Comparison of ENCODE assay signal across 8 cellular contexts in genomic region chr2:106582431-106583143, GRCh38.
A peak's percentile ranks its signal among the peaks of the same experiment; 100 is the strongest.
DNase-seq lines count a peak whose midpoint lies in the region; ATAC-seq lines count a peak whose summit lies in the region.

No MANE protein-coding gene starts in this region.

- H3K9ac ChIP-seq in BLaER1: no peak overlapping the region
- H3K9ac ChIP-seq in mesendoderm (ENCODE audit: low read length): peak overlapping the region; percentile 26

- H3K4me1 ChIP-seq in BLaER1 (peaks cover 30% of the 10 kb centered on the region), mesendoderm (ENCODE audit: control insufficient read depth, low read depth, low read length) (no peaks in the 10 kb centered on the region)

- H3K18ac ChIP-seq in mesendoderm (ENCODE audit: low read length): no peak overlapping the region

- no peak overlapping the region for H2BK120ac ChIP-seq in mesendoderm (ENCODE audit: low read depth, low read length)

- H4K20me1 ChIP-seq in BLaER1: no peaks in the 10 kb centered on the region

- H3K9me3 ChIP-seq in BLaER1: peaks cover 17% of the 10 kb centered on the region

- H4K8ac ChIP-seq in mesendoderm (ENCODE audit: low read depth, low read length): no peak overlapping the region

- no peaks in the 10 kb centered on the region for H3K9me3 Mint-ChIP-seq in activated CD4-positive, alpha-beta memory T cell treated with anti-CD3 and anti-CD28 coated beads for 36 hours
- no peaks in the 10 kb centered on the region for H3K9me3 Mint-ChIP-seq in effector memory CD8-positive, alpha-beta T cell

- H3K4me1 Mint-ChIP-seq in activated CD4-positive, alpha-beta memory T cell treated with anti-CD3 and anti-CD28 coated beads for 36 hours (ENCODE audit: low read depth): peaks cover 14% of the 10 kb centered on the region
- peaks cover 2 to 15% of the 10 kb centered on the region in 2 donors for H3K4me1 Mint-ChIP-seq in effector memory CD8-positive, alpha-beta T cell (ENCODE audit: low read depth in 2 of 2)

- CTCF ChIA-PET in activated CD4-positive, alpha-beta memory T cell treated with anti-CD3 and anti-CD28 coated beads for 36 hours (lab: Charles Lee): interaction anchor here (0.6 to 2.6 kb wide), 24 partner anchors 9 to 1254 kb away, joined by 3 to 18 read pairs (median 5); no protein-coding TSS in a partner anchor

- DNase-seq in GM19238 (ENCODE audit: insufficient read length, low spot score) (peak; percentile 68), NCI-H526 treated with DMSO at 0.1 percent for 48 hours (lab: John Stamatoyannopoulos, UW) (peak; percentile 55), mesendoderm (peak; percentile 81)
- peak; percentile 71 for DNase-seq in activated CD4-positive, alpha-beta memory T cell treated with anti-CD3 and anti-CD28 coated beads for 36 hours
- DNase-seq in effector memory CD8-positive, alpha-beta T cell: peak; percentile 30 to 61 (median 33)
- DNase-seq in stimulated activated CD8-positive, alpha-beta memory T cell treated with anti-CD3 and anti-CD28 coated beads, Interleukin-15, amount 100 ng/mL, for 48 hours (ENCODE audit: low read depth in 2 of 2): peak; percentile 19 to 20

- no peak overlapping the region for H4K5ac ChIP-seq in mesendoderm (ENCODE audit: low read length)

- H2BK5ac ChIP-seq in mesendoderm (ENCODE audit: low read length): no peak overlapping the region

- peak; percentile 82 for ATAC-seq in HG03439 (IDR thresholded peaks at IDR 0.05; ENCODE audit: unreplicated experiment)
- peak; percentile 67 for ATAC-seq in effector memory CD8-positive, alpha-beta T cell (replicated peaks)

- no peaks in the 10 kb centered on the region for H3K79me1 ChIP-seq in mesendoderm (ENCODE audit: low read length)

- POLR2A ChIA-PET in activated CD4-positive, alpha-beta memory T cell treated with anti-CD3 and anti-CD28 coated beads for 36 hours (lab: Charles Lee): no interaction called here

- no peaks in the 10 kb centered on the region for H3K27me3 ChIP-seq in BLaER1
- H3K27me3 ChIP-seq in mesendoderm (ENCODE audit: insufficient read depth, low read length, poor library complexity): no peaks in the 10 kb centered on the region

- H3K23ac ChIP-seq in mesendoderm (ENCODE audit: low read length): no peak overlapping the region

- H3K56ac ChIP-seq in mesendoderm (ENCODE audit: low read length): peak overlapping the region; percentile 44

- intact Hi-C loops in activated CD4-positive, alpha-beta memory T cell treated with anti-CD3 and anti-CD28 coated beads for 36 hours (cut with micrococcal nuclease): loop anchor here (1.0 to 5.0 kb wide), 3 partner anchors 17 to 478 kb away; no protein-coding TSS in a partner anchor

- no peak overlapping the region for H3K4ac ChIP-seq in mesendoderm (ENCODE audit: low read depth, low read length)

- no peak overlapping the region for H2BK15ac ChIP-seq in mesendoderm (replicated peaks; ENCODE audit: low read depth)

- no CpG with 5 or more reads among the region's 14 CpGs for WGBS in mesendoderm (ENCODE audit: extremely low coverage, insufficient coverage, low lambda C conversion rate)

- H2AK5ac ChIP-seq in mesendoderm (ENCODE audit: low read length): no peak overlapping the region

- H3K27ac ChIP-seq in BLaER1 (no peak overlapping the region), mesendoderm (ENCODE audit: low read depth, low read length) (no peak overlapping the region)

- H3K4me3 Mint-ChIP-seq in activated CD4-positive, alpha-beta memory T cell treated with anti-CD3 and anti-CD28 coated beads for 36 hours: peak overlapping the region; percentile 83
- H3K4me3 Mint-ChIP-seq in effector memory CD8-positive, alpha-beta T cell: peak overlapping the region; percentile 74 to 87

- H3K79me2 ChIP-seq in mesendoderm (ENCODE audit: control insufficient read depth, insufficient read depth, low read length): no peaks in the 10 kb centered on the region

- peak overlapping the region; percentile 63 for H3K4me3 ChIP-seq in BLaER1
- H3K4me3 ChIP-seq in mesendoderm (ENCODE audit: low read length): no peak overlapping the region

- H3K27me3 Mint-ChIP-seq in activated CD4-positive, alpha-beta memory T cell treated with anti-CD3 and anti-CD28 coated beads for 36 hours: peaks cover 50% of the 10 kb centered on the region
- H3K27me3 Mint-ChIP-seq in effector memory CD8-positive, alpha-beta T cell: peaks cover 47 to 81% of the 10 kb centered on the region in 2 donors

- no peaks in the 10 kb centered on the region for H3K36me3 Mint-ChIP-seq in activated CD4-positive, alpha-beta memory T cell treated with anti-CD3 and anti-CD28 coated beads for 36 hours
- H3K36me3 Mint-ChIP-seq in effector memory CD8-positive, alpha-beta T cell (ENCODE audit: insufficient read depth): no peaks in the 10 kb centered on the region

- no peak overlapping the region for H3K27ac Mint-ChIP-seq in activated CD4-positive, alpha-beta memory T cell treated with anti-CD3 and anti-CD28 coated beads for 36 hours
- H3K27ac Mint-ChIP-seq in effector memory CD8-positive, alpha-beta T cell: peak overlapping the region in 1 of 2 donors; percentile 0

- peak overlapping the region; percentile 82 for H3K4me2 ChIP-seq in BLaER1
- H3K4me2 ChIP-seq in mesendoderm (ENCODE audit: low read length): peak overlapping the region; percentile 28

- no peaks in the 10 kb centered on the region for H3K36me3 ChIP-seq in BLaER1
- H3K36me3 ChIP-seq in mesendoderm (ENCODE audit: control insufficient read depth, insufficient read depth, low read length): no peaks in the 10 kb centered on the region

Comparison
In these comparisons a context has a peak if more than half of its experiments do, and no peak if none do; other contexts are left out.
1. DNase-seq: peak in every context shown above with its lines; median percentile 81 in mesendoderm; 71 in activated CD4-positive, alpha-beta memory T cell treated with anti-CD3 and anti-CD28 coated beads for 36 hours; 68 in GM19238; 55 in NCI-H526 treated with DMSO at 0.1 percent for 48 hours; 33 in effector memory CD8-positive, alpha-beta T cell; 20 in stimulated activated CD8-positive, alpha-beta memory T cell treated with anti-CD3 and anti-CD28 coated beads, Interleukin-15, amount 100 ng/mL, for 48 hours.